In genomic region chr18:813405-814071, GRCh38 we compare ENCODE assay signal across 8 cellular contexts.
A peak's percentile ranks its signal among the peaks of the same experiment; 100 is the strongest.
DNase-seq lines count a peak whose midpoint lies in the region; ATAC-seq, FAIRE-seq and TF ChIP-seq lines count a peak whose summit lies in the region.

No MANE protein-coding gene starts in this region.

- ATAC-seq in GM19455 (IDR thresholded peaks at IDR 0.05; ENCODE audit: unreplicated experiment) = no peak

- DNase-seq in H54 (ENCODE audit: insufficient read length, low spot score) (no peak), SKM-1 (lab: John Stamatoyannopoulos, UW; ENCODE audit: unreplicated experiment) (peak; percentile 81), epithelial cell of prostate (ENCODE audit: low read depth, low spot score) (no peak), skeletal muscle cell (ENCODE audit: low read depth) (no peak), NCI-H345 treated with DMSO at 0.1 percent for 48 hours (lab: John Stamatoyannopoulos, UW; ENCODE audit: unreplicated experiment) (no peak), NCI-H748 treated with DMSO at 0.1 percent for 48 hours (lab: John Stamatoyannopoulos, UW) (no peak), activated gamma-delta T cell treated with Interleukin-2 at 50 U/mL for 16 hours (no peak)

- peak overlapping the region; percentile 87 for H3K4me3 ChIP-seq in skeletal muscle cell (ENCODE audit: low read depth, low read length)

- FAIRE-seq in H54 (lab: Jason Lieb, UNC) = peak; percentile 20

- peak overlapping the region; percentile 93 for H3K27ac ChIP-seq in epithelial cell of prostate

- no peak for TF ChIP-seq POLR2A in H54 (IDR thresholded peaks at IDR 0.05; ENCODE audit: low read depth, low read length)
